In genomic region chr1:167066333-167067122, GRCh38 we compare ENCODE assay signal across 8 cellular contexts. TPM values are rescaled to one million over a fixed set of nuclear protein-coding genes. Genes with fewer than 3 reads are reported as not detected.
DNase-seq lines count a peak whose midpoint lies in the region; ATAC-seq and TF ChIP-seq lines count a peak whose summit lies in the region.

No MANE protein-coding gene starts in this region.

- H3K4me1 Mint-ChIP-seq in activated B cell treated with CpG ODN at 0.5 μM for 24 hours = no peaks in the 10 kb centered on the region

- H3K27ac Mint-ChIP-seq in activated B cell treated with CpG ODN at 0.5 μM for 24 hours = no peak overlapping the region

- H3K36me3 Mint-ChIP-seq in activated B cell treated with CpG ODN at 0.5 μM for 24 hours (ENCODE audit: low read depth) = no peaks in the 10 kb centered on the region

- DNase-seq in NCI-H2029 (lab: John Stamatoyannopoulos, UW) (peak; percentile 10), NCI-H2029 treated with DMSO at 0.1 percent for 48 hours (lab: John Stamatoyannopoulos, UW) (no peak), NCI-H2171 treated with DMSO at 0.1 percent for 48 hours (lab: John Stamatoyannopoulos, UW) (peak; percentile 67), activated B cell treated with CpG ODN at 0.5 μM for 24 hours (peak; percentile 76), cardiac fibroblast (ENCODE audit: low read depth in 2 of 2) (peak; percentile 50 to 59), kidney tubule cell (ENCODE audit: low spot score) (peak; percentile 69)
- peak; percentile 86 to 88 for DNase-seq in stimulated activated CD4-positive, alpha-beta T cell treated with anti-CD3 and anti-CD28 coated beads, Interleukin-2, amount 100 ng/mL, for 24 hours

- H3K27me3 Mint-ChIP-seq in activated B cell treated with CpG ODN at 0.5 μM for 24 hours = no peaks in the 10 kb centered on the region

- intact Hi-C loops in activated B cell treated with CpG ODN at 0.5 μM for 24 hours (cut with micrococcal nuclease) = loop anchor here (1.0 to 2.0 kb wide), 8 partner anchors 58 to 490 kb away; partner anchors contain the start of gene POU2F1

- peak overlapping the region; percentile 32 to 34 for H3K4me3 ChIP-seq in cardiac fibroblast (replicated peaks in 1 of 2; ENCODE audit: low read depth in 2 of 2, low read length in 2 of 2)

- ATAC-seq in HG02973 (IDR thresholded peaks at IDR 0.05; ENCODE audit: unreplicated experiment) = peak; percentile 76
- peak; percentile 94 for ATAC-seq in activated B cell treated with CpG ODN at 0.5 μM for 24 hours (ENCODE audit: low read depth)

- CTCF ChIA-PET in activated B cell treated with CpG ODN at 0.5 μM for 24 hours (lab: Charles Lee) = interaction anchor here (0.6 to 16.9 kb wide), 16 partner anchors 49 to 488 kb away, joined by 3 to 700 read pairs (median 4); partner anchors contain the start of genes CREG1 and POU2F1

- POLR2A ChIA-PET in activated B cell treated with CpG ODN at 0.5 μM for 24 hours (lab: Charles Lee) = no interaction called here

- H3K9me3 Mint-ChIP-seq in activated B cell treated with CpG ODN at 0.5 μM for 24 hours = no peaks in the 10 kb centered on the region

- no peak overlapping the region for H3K4me3 Mint-ChIP-seq in activated B cell treated with CpG ODN at 0.5 μM for 24 hours

- TF ChIP-seq CTCF in activated B cell treated with CpG ODN at 0.5 μM for 24 hours (IDR thresholded peaks at IDR 0.05) (peak; percentile 70), cardiac fibroblast (IDR thresholded peaks at IDR 0.05; ENCODE audit: low read depth, low read length) (peak; percentile 94)

RNA-seq across cellular contexts. Expression of gene GPA33, which starts 23.6 kb away (rescaled TPM):
- not detected in 2 replicates for total RNA-seq in activated B cell treated with CpG ODN at 0.5 μM for 24 hours

RNA-seq across cellular contexts. Expression of gene STYXL2, which starts 27.3 kb away (rescaled TPM):
- not detected in 2 replicates for total RNA-seq in activated B cell treated with CpG ODN at 0.5 μM for 24 hours
